ENCODE assay signal across 24 cellular contexts in genomic region chr18:44410740-44411139, GRCh38.
"Had no signal": no experiment of that assay in that cellular context is flagged by ENCODE, and none has a peak within 500 bp of the region (broad histone marks: within the 10 kb centered on the region; RNA-seq: fewer than 3 reads in every experiment).

No MANE protein-coding gene starts in this region.

- H3K9me3 ChIP-seq: MG63, Peyer's patch, SJCRH30 had no signal

- H3K27me3 ChIP-seq: MG63, Peyer's patch, SJCRH30 had no signal

- H3K4me2 ChIP-seq: PC-9 had no signal

- DNase-seq: IMR-90; Karpas-422; KG1; NCI-H1092; NCI-H1105 treated with DMSO at 0.1 percent for 48 hours; NCI-H1417 treated with DMSO at 0.1 percent for 48 hours; NCI-H146; NCI-H1694 treated with DMSO at 0.1 percent for 48 hours; NCI-H1930; NCI-H2081; NCI-H2107; NCI-H226; NCI-H446; NCI-H510A; NCI-H524 treated with DMSO at 0.1 percent for 48 hours; NCI-H69; NK-92 treated with Interleukin-12 subunit alpha and Interleukin-12 subunit beta, amount 100 ng/mL, for 24 hours; OCI-M1; PC-9; Peyer's patch; SHP77 treated with DMSO at 0.1 percent for 48 hours; SJCRH30 had no signal

- H3K27ac ChIP-seq: PC-9, Peyer's patch, SJCRH30 had no signal

- FAIRE-seq: HepG2 had no signal

- H3K4me3 ChIP-seq: MG63, PC-9, Peyer's patch, SJCRH30 had no signal

- H3K4me1 ChIP-seq: Peyer's patch, SJCRH30 had no signal

- H2AFZ ChIP-seq: PC-9 had no signal

- H3K36me3 ChIP-seq: MG63, Peyer's patch, SJCRH30 had no signal
